ENCODE assay signal across 9 cellular contexts in genomic region chr6:149473080-149474052, GRCh38. TPM values are rescaled to one million over a fixed set of nuclear protein-coding genes. Genes with fewer than 3 reads are reported as not detected.
DNase-seq lines count a peak whose midpoint lies in the region; ATAC-seq and TF ChIP-seq lines count a peak whose summit lies in the region.
"Had no signal": no experiment of that assay in that cellular context is flagged by ENCODE, and none has a peak within 500 bp of the region (broad histone marks: within the 10 kb centered on the region; RNA-seq: fewer than 3 reads in every experiment).

No MANE protein-coding gene starts in this region.

- H3K36me3 ChIP-seq in CD4-positive, alpha-beta memory T cell (ENCODE audit: insufficient read depth, low read length) = peaks cover 29% of the 10 kb centered on the region
- H3K36me3 ChIP-seq in SK-N-MC (ENCODE audit: insufficient read depth, low read length) = no peaks in the 10 kb centered on the region
- H3K36me3 ChIP-seq in WERI-Rb-1 = no peaks in the 10 kb centered on the region

- no peak for TF ChIP-seq CTCF in WERI-Rb-1 (IDR thresholded peaks at IDR 0.05; ENCODE audit: low read depth, low read length)

- H3K4me3 Mint-ChIP-seq in CD4-positive, alpha-beta memory T cell = peak overlapping the region; percentile 59 to 83 (median 68)

- peaks cover 39 to 66% of the 10 kb centered on the region in 2 donors for H3K36me3 Mint-ChIP-seq in CD4-positive, alpha-beta memory T cell

- DNase-seq in CD4-positive, alpha-beta memory T cell = peak in 4 of 5 donors; percentile 38 to 58 (median 48)
- DNase-seq in SK-N-MC (ENCODE audit: low read depth, low spot score) = no peak
- DNase-seq in left kidney (ENCODE audit: low read depth, low spot score) = peak; percentile 36
- no peak for DNase-seq in DMS114 treated with DMSO at 0.1 percent for 48 hours (lab: John Stamatoyannopoulos, UW; ENCODE audit: unreplicated experiment)
- DNase-seq in NCI-H2196 (lab: John Stamatoyannopoulos, UW; ENCODE audit: unreplicated experiment) = no peak
- DNase-seq in WERI-Rb-1 = no peak
- DNase-seq: amniotic stem cell had no signal

- H3K9me3 ChIP-seq in CD4-positive, alpha-beta memory T cell (ENCODE audit: control insufficient read depth in 1 of 2, low read length in 2 of 2) = no peaks in the 10 kb centered on the region
- no peaks in the 10 kb centered on the region for H3K9me3 ChIP-seq in SK-N-MC (ENCODE audit: low read depth, low read length)
- H3K9me3 ChIP-seq in WERI-Rb-1 (ENCODE audit: severe bottlenecking) = no peaks in the 10 kb centered on the region

- TF ChIP-seq POLR2A in GM18505 (IDR thresholded peaks at IDR 0.05; ENCODE audit: borderline replicate concordance, extremely low read depth, insufficient read depth, insufficient read length) = no peak

- H3K27me3 ChIP-seq in CD4-positive, alpha-beta memory T cell (ENCODE audit: insufficient read depth, low read length) = no peaks in the 10 kb centered on the region
- H3K27me3 ChIP-seq in WERI-Rb-1 (ENCODE audit: insufficient read depth, low read depth, severe bottlenecking) = no peaks in the 10 kb centered on the region

- H3K27ac ChIP-seq in CD4-positive, alpha-beta memory T cell (ENCODE audit: low read depth, low read length) = peak overlapping the region; percentile 40
- H3K27ac ChIP-seq in SK-N-MC = no peak overlapping the region
- no peak overlapping the region for H3K27ac ChIP-seq in WERI-Rb-1

- no peak overlapping the region for H3K9ac ChIP-seq in SK-N-MC (ENCODE audit: insufficient read length)

- peak; percentile 26 for ATAC-seq in GM21786 (IDR thresholded peaks at IDR 0.05; ENCODE audit: unreplicated experiment)
- no peak for ATAC-seq in GM18505 (IDR thresholded peaks at IDR 0.05; ENCODE audit: unreplicated experiment)

- POLR2A ChIA-PET in CD4-positive, alpha-beta memory T cell (lab: Charles Lee; ENCODE audit: partially characterized antibody) = interaction anchor here (0.8 to 3.1 kb wide), 11 partner anchors 8 to 72 kb away, joined by 3 to 14 read pairs (median 6); partner anchors contain the start of gene PPIL4

- CTCF ChIA-PET in CD4-positive, alpha-beta memory T cell (lab: Charles Lee; ENCODE audit: partially characterized antibody) = interaction anchor here (0.6 to 4.3 kb wide), 14 partner anchors 10 to 445 kb away, joined by 3 to 45 read pairs (median 4); no protein-coding TSS in a partner anchor

- peaks cover 49 to 85% (median 71%) of the 10 kb centered on the region in 4 donors for H3K4me1 Mint-ChIP-seq in CD4-positive, alpha-beta memory T cell

- intact Hi-C loops in CD4-positive, alpha-beta memory T cell (cut with micrococcal nuclease) = no loop called here

- H3K9me3 Mint-ChIP-seq in CD4-positive, alpha-beta memory T cell = peaks cover 0 to 2% (median 0%) of the 10 kb centered on the region in 8 donors

- H3K27ac Mint-ChIP-seq in CD4-positive, alpha-beta memory T cell = peak overlapping the region; percentile 84 to 92 (median 88)

- no peaks in the 10 kb centered on the region for H3K27me3 Mint-ChIP-seq in CD4-positive, alpha-beta memory T cell

- H3K4me3 ChIP-seq in CD4-positive, alpha-beta memory T cell (ENCODE audit: low read length in 2 of 2) = no peak overlapping the region
- H3K4me3 ChIP-seq in SK-N-MC = peak overlapping the region; percentile 60
- H3K4me3 ChIP-seq in WERI-Rb-1 (ENCODE audit: low read depth, low read length) = no peak overlapping the region

- H3K4me1 ChIP-seq in CD4-positive, alpha-beta memory T cell (ENCODE audit: insufficient read depth, low read length) = peaks cover 93% of the 10 kb centered on the region

RNA-seq across cellular contexts. Expression of gene ZC3H12D, which starts 11.4 kb away (rescaled TPM):
- total RNA-seq in CD4-positive, alpha-beta memory T cell = 100 to 1,000 TPM in 1 of 2 experiments, 10 to 100 TPM in 1; 91.5 to 106 TPM
- 1 to 10 TPM; 3.1 to 9.8 TPM for polyA plus RNA-seq in CD4-positive, alpha-beta memory T cell

Comparison
In these comparisons a context has a peak if more than half of its experiments do, and no peak if none do; other contexts are left out.
1. DNase-seq: peak in CD4-positive, alpha-beta memory T cell (4 of 5) and left kidney (single experiment); none in SK-N-MC (single experiment), DMS114 treated with DMSO at 0.1 percent for 48 hours (single experiment), NCI-H2196 (single experiment) and WERI-Rb-1 (single experiment).